Comparison of ENCODE assay signal across 31 cellular contexts in the genomic region with DNA sequence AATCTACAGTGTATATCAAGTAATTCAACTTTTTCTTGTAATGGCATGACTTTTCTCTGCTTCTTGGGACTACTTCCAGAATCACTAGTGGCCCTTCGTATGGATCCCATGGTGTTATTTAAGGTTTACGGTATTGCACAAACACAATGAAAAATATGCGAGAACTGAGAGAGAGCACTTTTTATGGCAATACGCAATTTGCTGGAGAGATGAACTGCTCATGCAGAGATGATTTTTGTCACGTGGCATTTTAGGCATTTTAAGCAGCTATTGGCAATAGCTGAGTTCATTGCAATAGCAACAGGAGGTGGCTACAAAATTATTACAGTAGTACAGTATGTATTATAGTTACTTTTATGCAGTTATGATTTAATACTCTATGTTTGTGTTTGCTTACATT.
"Had no signal": no experiment of that assay in that cellular context is flagged by ENCODE, and none has a peak within 500 bp of the region (broad histone marks: within the 10 kb centered on the region; RNA-seq: fewer than 3 reads in every experiment).

No MANE protein-coding gene starts in this region.

- H3K9me3 ChIP-seq: esophagus squamous epithelium, gastroesophageal sphincter, heart right ventricle had no signal

- H3K27ac ChIP-seq: brain microvascular endothelial cell, epithelial cell of prostate, esophagus squamous epithelium, gastroesophageal sphincter, WERI-Rb-1 had no signal

- H3K27me3 ChIP-seq: brain microvascular endothelial cell, esophagus squamous epithelium, gastroesophageal sphincter, heart right ventricle had no signal

- DNase-seq: activated B cell treated with CpG ODN at 0.5 μM for 24 hours; activated CD4-positive, alpha-beta T cell treated with anti-CD3 and anti-CD28 coated beads for 48 hours; activated CD4-positive, alpha-beta T cell treated with anti-CD3 and anti-CD28 coated beads, Interleukin-2, amount 50 U/mL, for 1 hour; activated CD4-positive, alpha-beta T cell treated with anti-CD3 and anti-CD28 coated beads, Interleukin-2, amount 50 U/mL, for 48 hours; activated CD8-positive, alpha-beta memory T cell treated with anti-CD3 and anti-CD28 coated beads for 24 hours; activated CD8-positive, alpha-beta T cell treated with anti-CD3 and anti-CD28 coated beads for 36 hours; activated effector memory CD4-positive, alpha-beta T cell treated with Interleukin-2 at 50 U/mL for 16 hours; activated gamma-delta T cell treated with Interleukin-2 at 50 U/mL for 16 hours; activated naive CD4-positive, alpha-beta T cell treated with anti-CD3 and anti-CD28 coated beads, Interleukin-2, amount 50 U/mL, for 16 hours; activated naive CD4-positive, alpha-beta T cell treated with Interleukin-2 at 50 U/mL for 16 hours; activated T-cell treated with anti-CD3 and anti-CD28 coated beads, Interleukin-2, amount 50 U/mL, for 4 hours; amniotic stem cell; anterior cingulate cortex; brain microvascular endothelial cell; cortex of kidney; dermis blood vessel endothelial cell; effector CD4-positive, alpha-beta T cell; effector memory CD8-positive, alpha-beta T cell; esophagus squamous epithelium; foreskin melanocyte; heart right ventricle; T-helper 17 cell; T1000; WERI-Rb-1 had no signal

- H3K4me3 ChIP-seq: esophagus squamous epithelium, gastroesophageal sphincter, heart right ventricle had no signal

- ATAC-seq: activated CD4-positive, CD25-positive, alpha-beta regulatory T cell treated with anti-CD3 and anti-CD28 coated beads, Interleukin-2, amount 50 U/mL, for 24 hours; activated CD8-positive, alpha-beta T cell treated with anti-CD3 and anti-CD28 coated beads for 36 hours; activated T-cell treated with anti-CD3 and anti-CD28 coated beads, Interleukin-2, amount 50 U/mL, for 4 hours; activated T-helper 17 cell treated with anti-CD3 and anti-CD28 coated beads, Interleukin-2, amount 50 U/mL, for 72 hours; effector memory CD8-positive, alpha-beta T cell; gastroesophageal sphincter; heart right ventricle; T-helper 17 cell had no signal

- FAIRE-seq: astrocyte, bronchial epithelial cell, colon had no signal

- H3K36me3 ChIP-seq: brain microvascular endothelial cell, esophagus squamous epithelium, gastroesophageal sphincter, heart right ventricle, WERI-Rb-1 had no signal
